Comparison of ENCODE assay signal across 8 cellular contexts in the genomic region with DNA sequence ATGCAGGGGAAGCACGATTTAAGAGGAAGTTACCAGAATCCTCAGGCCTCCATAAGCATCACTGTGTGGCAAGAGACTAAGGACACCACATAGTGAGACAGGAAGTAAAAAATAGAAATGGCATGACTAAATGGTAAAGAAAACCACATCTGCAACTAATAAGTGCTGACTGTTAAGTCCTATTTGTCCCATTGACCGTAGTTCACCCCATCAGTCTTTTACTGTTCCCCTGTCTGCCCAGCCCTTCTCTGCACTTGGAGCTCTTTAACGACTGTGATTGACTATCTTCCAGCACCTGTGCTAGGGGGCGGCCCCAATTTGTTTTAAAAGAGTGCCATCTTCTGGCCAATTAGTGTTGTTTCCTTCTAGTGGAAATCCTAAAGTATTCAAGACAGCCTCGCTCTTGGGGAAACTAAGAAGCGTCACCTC.
DNase-seq lines count a peak whose midpoint lies in the region; ATAC-seq and TF ChIP-seq lines count a peak whose summit lies in the region.

No MANE protein-coding gene starts in this region.

- H3K23me2 ChIP-seq in H9 (ENCODE audit: insufficient read length, low read depth, low read length, poor library complexity, severe bottlenecking), result no peaks in the 10 kb centered on the region

- no CpG with 5 or more reads among the region's 6 CpGs for WGBS in H9 (ENCODE audit: extremely low coverage, insufficient read length, low lambda C conversion rate)

- H3K27me3 Mint-ChIP-seq in H9 (ENCODE audit: low read depth), result no peaks in the 10 kb centered on the region; the same call in 1 of the 2 replicates

- H2BK5ac ChIP-seq in H9 (ENCODE audit: insufficient read length, low read length), result no peak overlapping the region

- H2BK12ac ChIP-seq in H9 (ENCODE audit: insufficient read length, low read depth, low read length), result no peak overlapping the region

- H3K56ac ChIP-seq in H9 (ENCODE audit: insufficient read length, low read depth, low read length), result no peak overlapping the region

- H3K23ac ChIP-seq in H9 (ENCODE audit: insufficient read length, low read depth, low read length), result no peak overlapping the region

- H4K8ac ChIP-seq in H9 (replicated peaks; ENCODE audit: insufficient read length, low read depth, low read length), result no peak overlapping the region

- TF ChIP-seq CTCF in H9 (conservative IDR thresholded peaks at IDR 0.05) (peak; percentile 79), right atrium auricular region (IDR thresholded peaks at IDR 0.05) (peak in 1 of 2 donors; percentile 62), gastrocnemius medialis (IDR thresholded peaks at IDR 0.05 in 4 of 5, conservative IDR thresholded peaks at IDR 0.05 in 1 of 5) (peak; percentile 42 to 57 (median 54))

- no peak for TF ChIP-seq POLR2A in gastrocnemius medialis (IDR thresholded peaks at IDR 0.05)

- H3K4me3 ChIP-seq in right atrium auricular region (no peak overlapping the region), gastrocnemius medialis (no peak overlapping the region)

- H2BK15ac ChIP-seq in H9 (ENCODE audit: low read depth, low read length), result no peak overlapping the region

- DNase-seq in DMS53 treated with DMSO at 0.1 percent for 48 hours (lab: John Stamatoyannopoulos, UW; ENCODE audit: unreplicated experiment) (peak; percentile 57), H9 (peak; percentile 65), NCI-H1092 (lab: John Stamatoyannopoulos, UW) (peak; percentile 60), amniotic epithelial cell (ENCODE audit: low read depth) (peak; percentile 49), right atrium auricular region (ENCODE audit: low spot score) (peak; percentile 69), gastrocnemius medialis (peak; percentile 12 to 57), GF-D8 (lab: John Stamatoyannopoulos, UW) (no peak)

- no peak overlapping the region for H4K5ac ChIP-seq in H9 (ENCODE audit: insufficient read length, low read depth, low read length)

- H3K79me1 ChIP-seq in H9 (ENCODE audit: insufficient read depth, low read depth, low read length, poor library complexity, severe bottlenecking), result no peaks in the 10 kb centered on the region

- H3K9ac ChIP-seq in H9 (ENCODE audit: extremely low read depth, insufficient read length, low read length), result no peak overlapping the region

- H3K27ac Mint-ChIP-seq in H9, result no peak overlapping the region

- H3K4me1 Mint-ChIP-seq in H9, result no peaks in the 10 kb centered on the region

- H3K9me3 Mint-ChIP-seq in H9, result peaks cover 32 to 66% of the 10 kb centered on the region in 2 experiments

- no peaks in the 10 kb centered on the region for H3K4me1 ChIP-seq in H9 (ENCODE audit: insufficient read depth, low read length)
- no peaks in the 10 kb centered on the region for H3K4me1 ChIP-seq in right atrium auricular region
- H3K4me1 ChIP-seq in gastrocnemius medialis, result no peaks in the 10 kb centered on the region

- H2BK120ac ChIP-seq in H9 (ENCODE audit: low read depth, low read length, poor library complexity, severe bottlenecking), result no peak overlapping the region

- ATAC-seq in SK-N-SH treated with all-trans-retinoic acid at 6 μM for 48 hours (peak; percentile 88), gastrocnemius medialis (peak; percentile 54 to 75)

- H4K91ac ChIP-seq in H9 (ENCODE audit: insufficient read length, low read depth, low read length), result no peak overlapping the region

- no peak overlapping the region for H3T11ph ChIP-seq in H9 (ENCODE audit: low read length)

- H2BK20ac ChIP-seq in H9 (ENCODE audit: low read depth, low read length, poor library complexity, severe bottlenecking), result no peak overlapping the region

- H3K36me3 Mint-ChIP-seq in H9 (ENCODE audit: insufficient read depth in 1 of 3, low read depth in 3 of 3), result peaks cover 0 to 5% (median 0%) of the 10 kb centered on the region in 3 experiments; a peak in 2 of 7 replicates

- H3K4me2 ChIP-seq in H9 (ENCODE audit: insufficient read depth, insufficient read length, low read length), result no peak overlapping the region

- H3K27me3 ChIP-seq in H9 (ENCODE audit: insufficient read depth, low read length) (no peaks in the 10 kb centered on the region), right atrium auricular region (no peaks in the 10 kb centered on the region), gastrocnemius medialis (no peaks in the 10 kb centered on the region)

- H4K20me1 ChIP-seq in H9 (ENCODE audit: control insufficient read depth, insufficient read depth, insufficient read length), result no peaks in the 10 kb centered on the region

- intact Hi-C loops in gastrocnemius medialis (cut with DNase I; ENCODE audit: low total_unique reads), result loop anchor here (1.0 kb wide), 1 partner anchor 191 kb away; no protein-coding TSS in a partner anchor

- no peak overlapping the region for H3K14ac ChIP-seq in H9 (ENCODE audit: insufficient read depth, low read length)

- H3K4me3 Mint-ChIP-seq in H9, result no peak overlapping the region

- H3K9me3 ChIP-seq in H9 (ENCODE audit: control insufficient read depth, low read depth, low read length) (no peaks in the 10 kb centered on the region), right atrium auricular region (peaks cover 0 to 6% of the 10 kb centered on the region in 2 donors), gastrocnemius medialis (no peaks in the 10 kb centered on the region)

- H3K27ac ChIP-seq in H9 (ENCODE audit: insufficient read length, low read depth, low read length) (no peak overlapping the region), right atrium auricular region (no peak overlapping the region), gastrocnemius medialis (peak overlapping the region in 1 of 4 donors; percentile 43)

- H2AFZ ChIP-seq in H9 (ENCODE audit: low read length), result no peak overlapping the region

- no peaks in the 10 kb centered on the region for H3K36me3 ChIP-seq in right atrium auricular region
- H3K36me3 ChIP-seq in gastrocnemius medialis, result no peaks in the 10 kb centered on the region

- H3K18ac ChIP-seq in H9 (ENCODE audit: insufficient read length, low read depth, low read length), result no peak overlapping the region

- no peak overlapping the region for H3K4ac ChIP-seq in H9 (ENCODE audit: low read depth, low read length)

- in situ Hi-C loops in gastrocnemius medialis (cut with MboI; ENCODE audit: low sequenced_read_pairs in 4 of 4), result loop anchor here (5.0 to 25.0 kb wide), 4 partner anchors 185 to 1963 kb away; no protein-coding TSS in a partner anchor

- no peak overlapping the region for H2AK5ac ChIP-seq in H9 (ENCODE audit: insufficient read length, low read length)

- H3K79me2 ChIP-seq in H9 (ENCODE audit: insufficient read depth, low read length), result no peaks in the 10 kb centered on the region

TF ChIP-seq in SK-N-SH treated with all-trans-retinoic acid at 6 μM for 48 hours, 23 proteins besides CTCF, POLR2A, EP300 and RAD21:
- TF ChIP-seq PATZ1 (CRISPR knock-in tag; IDR thresholded peaks at IDR 0.05; ENCODE audit: borderline replicate concordance) (no peak), CREB5 (CRISPR knock-in tag; IDR thresholded peaks at IDR 0.05; ENCODE audit: low read depth) (no peak), ZNF70 (CRISPR knock-in tag; IDR thresholded peaks at IDR 0.05) (no peak), RARB (CRISPR knock-in tag; IDR thresholded peaks at IDR 0.05) (no peak)
- TF ChIP-seq, protein P1, sequence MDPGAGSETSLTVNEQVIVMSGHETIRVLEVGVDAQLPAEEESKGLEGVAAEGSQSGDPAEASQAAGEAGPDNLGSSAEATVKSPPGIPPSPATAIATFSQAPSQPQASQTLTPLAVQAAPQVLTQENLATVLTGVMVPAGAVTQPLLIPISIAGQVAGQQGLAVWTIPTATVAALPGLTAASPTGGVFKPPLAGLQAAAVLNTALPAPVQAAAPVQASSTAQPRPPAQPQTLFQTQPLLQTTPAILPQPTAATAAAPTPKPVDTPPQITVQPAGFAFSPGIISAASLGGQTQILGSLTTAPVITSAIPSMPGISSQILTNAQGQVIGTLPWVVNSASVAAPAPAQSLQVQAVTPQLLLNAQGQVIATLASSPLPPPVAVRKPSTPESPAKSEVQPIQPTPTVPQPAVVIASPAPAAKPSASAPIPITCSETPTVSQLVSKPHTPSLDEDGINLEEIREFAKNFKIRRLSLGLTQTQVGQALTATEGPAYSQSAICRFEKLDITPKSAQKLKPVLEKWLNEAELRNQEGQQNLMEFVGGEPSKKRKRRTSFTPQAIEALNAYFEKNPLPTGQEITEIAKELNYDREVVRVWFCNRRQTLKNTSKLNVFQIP (CRISPR knock-in tag; IDR thresholded peaks at IDR 0.05; ENCODE audit: borderline replicate concordance, low read depth), result no peak
